8 cellular contexts compared by ENCODE assay signal in genomic region chr3:39051649-39052557, GRCh38. TPM values are rescaled to one million over a fixed set of nuclear protein-coding genes. Genes with fewer than 3 reads are reported as not detected.
DNase-seq lines count a peak whose midpoint lies in the region; ATAC-seq and TF ChIP-seq lines count a peak whose summit lies in the region.

TSS of gene SCN11A (minus strand) at chr3:39051944. CDS start at chr3:38950362, 101,582 bp downstream.
TSS of gene WDR48 (plus strand) at chr3:39052016. CDS start at chr3:39052026, 10 bp downstream.

- H3K27me3 ChIP-seq in GM06990 (replicated peaks; ENCODE audit: control insufficient read depth, insufficient read depth, low read length) (no peaks in the 10 kb centered on the region), suprapubic skin (no peaks in the 10 kb centered on the region)

- DNase-seq in GM06990 (ENCODE audit: extremely low read depth, insufficient read length) = peak; percentile 80
- DNase-seq in NB4 (ENCODE audit: low read depth) = peak; percentile 93
- peak; percentile 94 for DNase-seq in SK-N-DZ (ENCODE audit: low spot score)
- peak; percentile 67 for DNase-seq in glomerular endothelial cell (ENCODE audit: extremely low read depth, low read depth, low spot score)
- peak; percentile 60 to 97 (median 89) for DNase-seq in nucleus accumbens (lab: John Stamatoyannopoulos, UW)
- DNase-seq in suprapubic skin (ENCODE audit: low spot score in 2 of 2) = peak; percentile 97

- H3K4me3 ChIP-seq in GM06990 (replicated peaks; ENCODE audit: low read depth, low read length) (peak within 1 kb of the TSS; percentile 85), NB4 (ENCODE audit: low read depth, low read length) (peak within 1 kb of the TSS; percentile 86), suprapubic skin (peak within 1 kb of the TSS; percentile 99)

- TF ChIP-seq CTCF in GM06990 (IDR thresholded peaks at IDR 0.05; ENCODE audit: insufficient read depth, low read length, poor library complexity, severe bottlenecking) (no peak), NB4 (IDR thresholded peaks at IDR 0.05; ENCODE audit: low read depth, low read length) (no peak), suprapubic skin (IDR thresholded peaks at IDR 0.05) (no peak)

- peak; percentile 84 for TF ChIP-seq POLR2A in NB4 (IDR thresholded peaks at IDR 0.05; ENCODE audit: extremely low read depth, insufficient read length)
- TF ChIP-seq POLR2A in suprapubic skin (IDR thresholded peaks at IDR 0.05) = peak; percentile 57 to 83

- no peaks in the 10 kb centered on the region for H3K27me3 Mint-ChIP-seq in activated naive CD4-positive, alpha-beta T cell treated with anti-CD3 and anti-CD28 coated beads, Interleukin-2, amount 50 U/mL, for 24 hours

- no peak for TF ChIP-seq EP300 in suprapubic skin (IDR thresholded peaks at IDR 0.05)

- H3K36me3 Mint-ChIP-seq in activated naive CD4-positive, alpha-beta T cell treated with anti-CD3 and anti-CD28 coated beads, Interleukin-2, amount 50 U/mL, for 24 hours = peaks cover 1% of the 10 kb centered on the region

- peaks cover 20% of the 10 kb centered on the region for H3K4me1 ChIP-seq in suprapubic skin

- H3K36me3 ChIP-seq in GM06990 (ENCODE audit: control insufficient read depth, insufficient read depth, low read length) = no peaks in the 10 kb centered on the region
- no peaks in the 10 kb centered on the region for H3K36me3 ChIP-seq in suprapubic skin

- peaks cover 62% of the 10 kb centered on the region for H3K4me1 Mint-ChIP-seq in activated naive CD4-positive, alpha-beta T cell treated with anti-CD3 and anti-CD28 coated beads, Interleukin-2, amount 50 U/mL, for 24 hours

- peak within 1 kb of the TSS; percentile 98 for H3K4me3 Mint-ChIP-seq in activated naive CD4-positive, alpha-beta T cell treated with anti-CD3 and anti-CD28 coated beads, Interleukin-2, amount 50 U/mL, for 24 hours

- H3K9me3 ChIP-seq in suprapubic skin = no peaks in the 10 kb centered on the region

- under 1% methylated on average over 49 of the region's 68 CpGs for whole genome bisulfite sequencing in suprapubic skin

- H3K27ac Mint-ChIP-seq in activated naive CD4-positive, alpha-beta T cell treated with anti-CD3 and anti-CD28 coated beads, Interleukin-2, amount 50 U/mL, for 24 hours = peak within 1 kb of the TSS; percentile 97

- no peaks in the 10 kb centered on the region for H3K9me3 Mint-ChIP-seq in activated naive CD4-positive, alpha-beta T cell treated with anti-CD3 and anti-CD28 coated beads, Interleukin-2, amount 50 U/mL, for 24 hours

- H3K27ac ChIP-seq in suprapubic skin = peak within 1 kb of the TSS; percentile 93

- ATAC-seq in HG02571 (IDR thresholded peaks at IDR 0.05; ENCODE audit: unreplicated experiment) = peak; percentile 99

RNA-seq across cellular contexts. Expression of gene SCN11A, which starts in this region (rescaled TPM):
- polyA plus RNA-seq in SK-N-DZ (2014; cell fraction: cytosol; rRNA removed) = 0.16 and 0.39 TPM in 2 replicates
- 0.47 and 0.64 TPM in 2 replicates for polyA plus RNA-seq in SK-N-DZ (2014; cell fraction: nucleus; rRNA removed)
- total RNA-seq in glomerular endothelial cell = 0.15 and 0.23 TPM in 2 replicates
- total RNA-seq in suprapubic skin = under 1 TPM; 0.10 to 0.64 (median 0.21) TPM

RNA-seq across cellular contexts. Expression of gene WDR48, which starts in this region (rescaled TPM):
- polyA plus RNA-seq in SK-N-DZ (2014; cell fraction: cytosol; rRNA removed) = 28.9 and 31.6 TPM in 2 replicates
- 24.4 and 40.6 TPM in 2 replicates for polyA plus RNA-seq in SK-N-DZ (2014; cell fraction: nucleus; rRNA removed)
- 20.6 and 25.0 TPM in 2 replicates for total RNA-seq in glomerular endothelial cell
- 10 to 100 TPM; 18.3 to 49.3 (median 25.2) TPM for total RNA-seq in suprapubic skin

Comparison
In these comparisons a context has a peak if more than half of its experiments do, and no peak if none do; other contexts are left out.
1. Peak in every context shown above with its lines: DNase-seq, ATAC-seq, H3K4me3 ChIP-seq and H3K27ac ChIP-seq.